ENCODE assay signal across 8 cellular contexts in genomic region chr11:504053-504993, GRCh38. TPM values are rescaled to one million over a fixed set of nuclear protein-coding genes. Genes with fewer than 3 reads are reported as not detected.
DNase-seq lines count a peak whose midpoint lies in the region; ATAC-seq and TF ChIP-seq lines count a peak whose summit lies in the region.

No MANE protein-coding gene starts in this region.

- H3K4me1 ChIP-seq in A673 (ENCODE audit: insufficient read depth, low read length, poor library complexity, severe bottlenecking) = peaks cover 14% of the 10 kb centered on the region
- peaks cover 27 to 43% of the 10 kb centered on the region in 2 donors for H3K4me1 ChIP-seq in adrenal gland (replicated peaks in 1 of 2)

- peak in 1 of 2 donors; percentile 41 for TF ChIP-seq POLR2A in adrenal gland (IDR thresholded peaks at IDR 0.05)

- BruUV-seq in A673 (replicated peaks; lab: Mats Ljungman, UMichigan) = no TSS peak

- no peak for TF ChIP-seq CTCF in A673 (conservative IDR thresholded peaks at IDR 0.05; ENCODE audit: low read depth, low read length)
- no peak for TF ChIP-seq CTCF in HFF-Myc (IDR thresholded peaks at IDR 0.05; ENCODE audit: low read depth, low read length, missing control alignments)
- TF ChIP-seq CTCF in adrenal gland (IDR thresholded peaks at IDR 0.05) = no peak

- POLR2A ChIA-PET in A673 (lab: Charles Lee; ENCODE audit: low non-redundant PET) = no interaction called here

- H3K27ac ChIP-seq in A673 (ENCODE audit: low read depth, low read length, poor library complexity, severe bottlenecking) = peak overlapping the region; percentile 38
- peak overlapping the region; percentile 54 to 85 (median 81) for H3K27ac ChIP-seq in adrenal gland

- DNase-seq in A673 (ENCODE audit: low spot score) = no peak
- no peak for DNase-seq in HFF-Myc (ENCODE audit: extremely low read depth, low read depth)
- peak in 6 of 7 donors; percentile 57 to 65 (median 60) for DNase-seq in adrenal gland
- peak; percentile 53 for DNase-seq in iPS-NIHi7 (ENCODE audit: extremely low spot score)
- DNase-seq in stimulated activated naive CD8-positive, alpha-beta T cell treated with anti-CD3 and anti-CD28 coated beads, Interleukin-15, Interleukin-2, amounts not matched to agents 100 U/mL and 50 U/mL, for 24 hours = peak; percentile 47
- DNase-seq in DMS153 (lab: John Stamatoyannopoulos, UW) = no peak
- no peak for DNase-seq in HuH-7 (ENCODE audit: low spot score)

- peaks cover 16% of the 10 kb centered on the region for H3K36me3 ChIP-seq in A673 (ENCODE audit: insufficient read depth, low read length, poor library complexity, severe bottlenecking)
- H3K36me3 ChIP-seq in adrenal gland (replicated peaks in 1 of 2) = peaks cover 0 to 27% of the 10 kb centered on the region in 2 donors

- CTCF ChIA-PET in A673 (lab: Charles Lee) = no interaction called here

- intact Hi-C loops in A673 (cut with micrococcal nuclease; ENCODE audit: unreplicated experiment) (no loop called here), adrenal gland (cut with DNase I) (loop anchor here (5.0 to 10.0 kb wide), 2 partner anchors 50 to 52 kb away; partner anchors contain the start of gene PTDSS2 (in 2 of the 2))

- WGBS in adrenal gland, 4 donors = 4 to 15% (median 7%) methylated on average over 32 to 72 of the region's 72 CpGs

- H3K4me3 ChIP-seq in A673 (ENCODE audit: low read depth, low read length, poor library complexity, severe bottlenecking) = peak overlapping the region; percentile 91
- peak overlapping the region; percentile 83 for H3K4me3 ChIP-seq in HFF-Myc (replicated peaks; ENCODE audit: low read depth, low read length)
- peak overlapping the region in 3 of 4 donors; percentile 3 to 56 (median 20) for H3K4me3 ChIP-seq in adrenal gland

- H3K27me3 ChIP-seq in A673 (replicated peaks; ENCODE audit: insufficient read depth, low read depth, low read length, poor library complexity) (no peaks in the 10 kb centered on the region), adrenal gland (no peaks in the 10 kb centered on the region)

- no peak for ATAC-seq in stimulated activated naive CD8-positive, alpha-beta T cell treated with anti-CD3 and anti-CD28 coated beads, Interleukin-15, Interleukin-2, amounts not matched to agents 100 U/mL and 50 U/mL, for 24 hours
- no peak for ATAC-seq in GM19455 (IDR thresholded peaks at IDR 0.05; ENCODE audit: unreplicated experiment)

- H3K9me3 ChIP-seq in A673 (ENCODE audit: low read depth, low read length, poor library complexity, severe bottlenecking) (no peaks in the 10 kb centered on the region), adrenal gland (replicated peaks in 1 of 3) (no peaks in the 10 kb centered on the region)

RNA-seq across cellular contexts. Expression of gene RNH1, which starts 2.7 kb away (rescaled TPM):
- total RNA-seq in A673 (2021) (94.6 and 95.4 TPM in 2 replicates), adrenal gland (100 to 1,000 TPM; 190 to 342 (median 264) TPM)
- polyA plus RNA-seq in adrenal gland = 100 to 1,000 TPM in 2 of 3 donors, 10 to 100 TPM in 1; 36.3 to 125 (median 110) TPM

RNA-seq across cellular contexts. Expression of gene HRAS, which starts 31.1 kb away (rescaled TPM):
- 82.8 and 90.2 TPM in 2 replicates for total RNA-seq in A673 (2021)
- 10 to 100 TPM; 10.8 to 45.0 (median 39.0) TPM for total RNA-seq in adrenal gland
- 100 to 1,000 TPM in 2 of 3 donors, 10 to 100 TPM in 1; 18.7 to 190 (median 164) TPM for polyA plus RNA-seq in adrenal gland

RNA-seq across cellular contexts. Expression of gene LRRC56, which starts 33.0 kb away (rescaled TPM):
- total RNA-seq in A673 (2021) (2.1 and 2.5 TPM in 2 replicates), adrenal gland (1 to 10 TPM in 2 of 8 donors, under 1 TPM in 5, not detected in 1; 0.32 to 1.7 (median 0.93) TPM)
- 1 to 10 TPM in 2 of 3 donors, not detected in 1; 1.7 to 4.3 TPM for polyA plus RNA-seq in adrenal gland

RNA-seq across cellular contexts. Expression of gene PTDSS2, which starts 54.2 kb away (rescaled TPM):
- total RNA-seq in A673 (2021) = 33.5 and 37.6 TPM in 2 replicates
- total RNA-seq in adrenal gland = 10 to 100 TPM; 30.4 to 85.9 (median 44.7) TPM
- polyA plus RNA-seq in adrenal gland = 100 to 1,000 TPM in 1 of 3 donors, 10 to 100 TPM in 2; 11.0 to 109 (median 53.7) TPM

RNA-seq across cellular contexts. Expression of gene LMNTD2, which starts 56.2 kb away (rescaled TPM):
- 1.1 and 1.7 TPM in 2 replicates for total RNA-seq in A673 (2021)
- total RNA-seq in adrenal gland = 1 to 10 TPM in 7 of 8 donors, under 1 TPM in 1; 0.35 to 9.1 (median 6.1) TPM
- 10 to 100 TPM in 2 of 3 donors, under 1 TPM in 1; 0.20 to 21.0 (median 12.7) TPM for polyA plus RNA-seq in adrenal gland

Comparison
In these comparisons a context has a peak if more than half of its experiments do, and no peak if none do; other contexts are left out.
1. DNase-seq: peak in adrenal gland (6 of 7), iPS-NIHi7 (single experiment) and stimulated activated naive CD8-positive, alpha-beta T cell treated with anti-CD3 and anti-CD28 coated beads, Interleukin-15, Interleukin-2, amounts not matched to agents 100 U/mL and 50 U/mL, for 24 hours (single experiment); none in A673 (single experiment), HFF-Myc (single experiment), DMS153 (single experiment) and HuH-7 (single experiment).
2. H3K4me3 ChIP-seq: peak in every context shown above with its lines; median percentile 91 in A673; 83 in HFF-Myc; 20 in adrenal gland.